Comparison of ENCODE assay signal across 1 cellular context in genomic region chr9:129886226-129887174, GRCh38.
A peak's percentile ranks its signal among the peaks of the same experiment; 100 is the strongest.
TF ChIP-seq lines count a peak whose summit lies in the region.

No MANE protein-coding gene starts in this region.

TF ChIP-seq in GM12878, 131 proteins besides CTCF, POLR2A, EP300 and RAD21:
- TF ChIP-seq ZBED1 (IDR thresholded peaks at IDR 0.05; ENCODE audit: borderline replicate concordance) (no peak), MLLT1 (IDR thresholded peaks at IDR 0.05) (0 out of 2 replicates have a peak, but pooled peaks have one; percentile 53), ZNF24 (IDR thresholded peaks at IDR 0.05) (no peak), FOXK2 (IDR thresholded peaks at IDR 0.05) (no peak), RAD51 (IDR thresholded peaks at IDR 0.05) (0 out of 2 replicates have a peak, but pooled peaks have one; percentile 3), HDAC6 (IDR thresholded peaks at IDR 0.05; ENCODE audit: unreplicated experiment) (no peak), LARP7 (IDR thresholded peaks at IDR 0.05) (peak; percentile 61), BHLHE40 (IDR thresholded peaks at IDR 0.05; ENCODE audit: borderline replicate concordance in 1 of 2, low read depth in 2 of 2, low read length in 1 of 2) (0 out of 4 replicates have a peak, but pooled peaks of 1 of the 2 experiments have one; percentile 19), NBN (IDR thresholded peaks at IDR 0.05) (no peak; the same call in 1 of the 2 replicates), NFYA (IDR thresholded peaks at IDR 0.05; ENCODE audit: borderline replicate concordance, low read depth, low read length) (no peak), MXI1 (IDR thresholded peaks at IDR 0.05; ENCODE audit: low read depth, low read length) (no peak; the same call in 1 of the 2 replicates), GATAD2B (conservative IDR thresholded peaks at IDR 0.05; ENCODE audit: low read depth) (no peak), BACH1 (IDR thresholded peaks at IDR 0.05; ENCODE audit: borderline replicate concordance) (peak; percentile 76), FOS (IDR thresholded peaks at IDR 0.05; ENCODE audit: borderline replicate concordance, extremely low read depth, insufficient read length) (no peak), HDGF (IDR thresholded peaks at IDR 0.05) (peak; percentile 24; the same call in 1 of the 2 replicates), PAX5 (IDR thresholded peaks at IDR 0.05; ENCODE audit: borderline replicate concordance, low read depth, low read length) (peak; percentile 70; the same call in 1 of the 2 replicates), POLR2AphosphoS2 (IDR thresholded peaks at IDR 0.05; ENCODE audit: low read depth, low read length) (peak; percentile 91), USF2 (IDR thresholded peaks at IDR 0.05; ENCODE audit: borderline replicate concordance, low read depth, low read length) (no peak), CREB1 (IDR thresholded peaks at IDR 0.05; ENCODE audit: low read depth) (no peak), MTA3 (IDR thresholded peaks at IDR 0.05; ENCODE audit: borderline replicate concordance, low read length) (no peak), SMC3 (IDR thresholded peaks at IDR 0.05; ENCODE audit: borderline replicate concordance, low read length) (no peak), POU2F2 (IDR thresholded peaks at IDR 0.05; ENCODE audit: borderline replicate concordance, low read depth, low read length) (peak; percentile 81; the same call in 2 of the 3 replicates), ZNF384 (IDR thresholded peaks at IDR 0.05; ENCODE audit: borderline replicate concordance, low read depth, low read length) (no peak), IRF4 (IDR thresholded peaks at IDR 0.05; ENCODE audit: low read depth, low read length) (0 out of 2 replicates have a peak, but pooled peaks have one; percentile 17), RB1 (IDR thresholded peaks at IDR 0.05; ENCODE audit: borderline replicate concordance) (no peak), IRF5 (IDR thresholded peaks at IDR 0.05; ENCODE audit: borderline replicate concordance) (no peak), ESRRA (IDR thresholded peaks at IDR 0.05; ENCODE audit: low read length) (no peak), TBL1XR1 (IDR thresholded peaks at IDR 0.05; ENCODE audit: low read depth, low read length) (no peak), POLR2AphosphoS5 (IDR thresholded peaks at IDR 0.05; ENCODE audit: low read length) (peak; percentile 93), BMI1 (IDR thresholded peaks at IDR 0.05; ENCODE audit: borderline replicate concordance) (peak; percentile 38; the same call in 1 of the 2 replicates), MTA2 (IDR thresholded peaks at IDR 0.05; ENCODE audit: low read depth) (no peak), ASH2L (IDR thresholded peaks at IDR 0.05; ENCODE audit: borderline replicate concordance, low read depth) (no peak), PAX8 (IDR thresholded peaks at IDR 0.05) (no peak), NR2C1 (IDR thresholded peaks at IDR 0.05) (no peak)
- TF ChIP-seq, protein P1, sequence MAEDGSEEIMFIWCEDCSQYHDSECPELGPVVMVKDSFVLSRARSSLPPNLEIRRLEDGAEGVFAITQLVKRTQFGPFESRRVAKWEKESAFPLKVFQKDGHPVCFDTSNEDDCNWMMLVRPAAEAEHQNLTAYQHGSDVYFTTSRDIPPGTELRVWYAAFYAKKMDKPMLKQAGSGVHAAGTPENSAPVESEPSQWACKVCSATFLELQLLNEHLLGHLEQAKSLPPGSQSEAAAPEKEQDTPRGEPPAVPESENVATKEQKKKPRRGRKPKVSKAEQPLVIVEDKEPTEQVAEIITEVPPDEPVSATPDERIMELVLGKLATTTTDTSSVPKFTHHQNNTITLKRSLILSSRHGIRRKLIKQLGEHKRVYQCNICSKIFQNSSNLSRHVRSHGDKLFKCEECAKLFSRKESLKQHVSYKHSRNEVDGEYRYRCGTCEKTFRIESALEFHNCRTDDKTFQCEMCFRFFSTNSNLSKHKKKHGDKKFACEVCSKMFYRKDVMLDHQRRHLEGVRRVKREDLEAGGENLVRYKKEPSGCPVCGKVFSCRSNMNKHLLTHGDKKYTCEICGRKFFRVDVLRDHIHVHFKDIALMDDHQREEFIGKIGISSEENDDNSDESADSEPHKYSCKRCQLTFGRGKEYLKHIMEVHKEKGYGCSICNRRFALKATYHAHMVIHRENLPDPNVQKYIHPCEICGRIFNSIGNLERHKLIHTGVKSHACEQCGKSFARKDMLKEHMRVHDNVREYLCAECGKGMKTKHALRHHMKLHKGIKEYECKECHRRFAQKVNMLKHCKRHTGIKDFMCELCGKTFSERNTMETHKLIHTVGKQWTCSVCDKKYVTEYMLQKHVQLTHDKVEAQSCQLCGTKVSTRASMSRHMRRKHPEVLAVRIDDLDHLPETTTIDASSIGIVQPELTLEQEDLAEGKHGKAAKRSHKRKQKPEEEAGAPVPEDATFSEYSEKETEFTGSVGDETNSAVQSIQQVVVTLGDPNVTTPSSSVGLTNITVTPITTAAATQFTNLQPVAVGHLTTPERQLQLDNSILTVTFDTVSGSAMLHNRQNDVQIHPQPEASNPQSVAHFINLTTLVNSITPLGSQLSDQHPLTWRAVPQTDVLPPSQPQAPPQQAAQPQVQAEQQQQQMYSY (CRISPR knock-in tag; IDR thresholded peaks at IDR 0.05), result peak; percentile 67
- TF ChIP-seq, protein P2, sequence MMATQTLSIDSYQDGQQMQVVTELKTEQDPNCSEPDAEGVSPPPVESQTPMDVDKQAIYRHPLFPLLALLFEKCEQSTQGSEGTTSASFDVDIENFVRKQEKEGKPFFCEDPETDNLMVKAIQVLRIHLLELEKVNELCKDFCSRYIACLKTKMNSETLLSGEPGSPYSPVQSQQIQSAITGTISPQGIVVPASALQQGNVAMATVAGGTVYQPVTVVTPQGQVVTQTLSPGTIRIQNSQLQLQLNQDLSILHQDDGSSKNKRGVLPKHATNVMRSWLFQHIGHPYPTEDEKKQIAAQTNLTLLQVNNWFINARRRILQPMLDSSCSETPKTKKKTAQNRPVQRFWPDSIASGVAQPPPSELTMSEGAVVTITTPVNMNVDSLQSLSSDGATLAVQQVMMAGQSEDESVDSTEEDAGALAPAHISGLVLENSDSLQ (IDR thresholded peaks at IDR 0.05), result 0 out of 2 replicates have a peak, but pooled peaks have one; percentile 21
- TF ChIP-seq, protein P3, sequence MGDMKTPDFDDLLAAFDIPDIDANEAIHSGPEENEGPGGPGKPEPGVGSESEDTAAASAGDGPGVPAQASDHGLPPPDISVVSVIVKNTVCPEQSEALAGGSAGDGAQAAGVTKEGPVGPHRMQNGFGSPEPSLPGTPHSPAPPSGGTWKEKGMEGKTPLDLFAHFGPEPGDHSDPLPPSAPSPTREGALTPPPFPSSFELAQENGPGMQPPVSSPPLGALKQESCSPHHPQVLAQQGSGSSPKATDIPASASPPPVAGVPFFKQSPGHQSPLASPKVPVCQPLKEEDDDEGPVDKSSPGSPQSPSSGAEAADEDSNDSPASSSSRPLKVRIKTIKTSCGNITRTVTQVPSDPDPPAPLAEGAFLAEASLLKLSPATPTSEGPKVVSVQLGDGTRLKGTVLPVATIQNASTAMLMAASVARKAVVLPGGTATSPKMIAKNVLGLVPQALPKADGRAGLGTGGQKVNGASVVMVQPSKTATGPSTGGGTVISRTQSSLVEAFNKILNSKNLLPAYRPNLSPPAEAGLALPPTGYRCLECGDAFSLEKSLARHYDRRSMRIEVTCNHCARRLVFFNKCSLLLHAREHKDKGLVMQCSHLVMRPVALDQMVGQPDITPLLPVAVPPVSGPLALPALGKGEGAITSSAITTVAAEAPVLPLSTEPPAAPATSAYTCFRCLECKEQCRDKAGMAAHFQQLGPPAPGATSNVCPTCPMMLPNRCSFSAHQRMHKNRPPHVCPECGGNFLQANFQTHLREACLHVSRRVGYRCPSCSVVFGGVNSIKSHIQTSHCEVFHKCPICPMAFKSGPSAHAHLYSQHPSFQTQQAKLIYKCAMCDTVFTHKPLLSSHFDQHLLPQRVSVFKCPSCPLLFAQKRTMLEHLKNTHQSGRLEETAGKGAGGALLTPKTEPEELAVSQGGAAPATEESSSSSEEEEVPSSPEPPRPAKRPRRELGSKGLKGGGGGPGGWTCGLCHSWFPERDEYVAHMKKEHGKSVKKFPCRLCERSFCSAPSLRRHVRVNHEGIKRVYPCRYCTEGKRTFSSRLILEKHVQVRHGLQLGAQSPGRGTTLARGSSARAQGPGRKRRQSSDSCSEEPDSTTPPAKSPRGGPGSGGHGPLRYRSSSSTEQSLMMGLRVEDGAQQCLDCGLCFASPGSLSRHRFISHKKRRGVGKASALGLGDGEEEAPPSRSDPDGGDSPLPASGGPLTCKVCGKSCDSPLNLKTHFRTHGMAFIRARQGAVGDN (IDR thresholded peaks at IDR 0.05), result peak; percentile 29
